In the genomic region with DNA sequence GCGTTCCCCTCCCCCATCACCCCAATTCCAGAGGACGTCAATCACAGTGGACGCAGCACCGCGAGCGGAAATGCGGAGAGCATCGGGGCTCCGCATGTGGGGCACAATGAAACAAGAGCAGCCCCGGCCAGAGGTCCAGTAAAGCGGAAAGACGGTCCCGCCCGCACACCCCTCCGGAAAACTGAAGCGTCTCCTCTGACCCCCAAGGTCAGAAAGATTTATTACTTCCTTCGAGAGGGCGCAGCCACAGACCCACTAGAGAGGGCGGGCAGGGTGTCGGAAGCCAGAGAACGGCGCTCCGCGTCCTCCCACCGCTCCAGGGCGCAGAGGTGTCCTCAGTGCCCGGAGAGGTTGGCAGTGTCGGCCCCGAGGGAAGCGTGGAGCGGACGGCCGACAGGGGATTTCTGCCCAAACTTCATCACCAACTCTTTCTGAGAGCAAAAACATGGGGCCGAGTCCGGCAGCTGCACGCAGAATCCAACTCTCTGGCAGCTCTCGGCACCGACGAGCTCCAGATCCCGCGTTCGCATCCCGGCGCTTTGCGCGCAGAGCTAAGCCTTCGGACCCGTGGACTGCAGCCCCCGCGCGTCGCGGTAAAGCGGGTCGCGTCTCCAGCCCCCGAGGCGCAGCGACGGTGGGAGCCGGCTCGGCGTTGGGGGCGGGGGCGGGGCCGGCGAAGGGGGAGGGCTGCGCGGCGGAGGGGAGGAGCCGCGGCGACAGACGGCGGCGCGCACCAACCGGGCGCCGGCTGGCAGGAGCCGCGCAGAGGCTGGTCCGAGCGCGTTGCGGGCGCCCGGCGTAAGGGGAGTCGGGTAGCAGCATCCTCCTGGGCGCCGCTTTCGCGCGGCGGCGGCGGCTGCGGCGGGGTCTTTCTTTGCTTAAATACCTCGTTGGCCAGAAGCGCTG, we compare ENCODE assay signal across 8 cellular contexts. TPM values are rescaled to one million over a fixed set of nuclear protein-coding genes. Genes with fewer than 3 reads are reported as not detected.
A peak's percentile ranks its signal among the peaks of the same experiment; 100 is the strongest.
DNase-seq lines count a peak whose midpoint lies in the region; FAIRE-seq and TF ChIP-seq lines count a peak whose summit lies in the region.

A gene with protein sequence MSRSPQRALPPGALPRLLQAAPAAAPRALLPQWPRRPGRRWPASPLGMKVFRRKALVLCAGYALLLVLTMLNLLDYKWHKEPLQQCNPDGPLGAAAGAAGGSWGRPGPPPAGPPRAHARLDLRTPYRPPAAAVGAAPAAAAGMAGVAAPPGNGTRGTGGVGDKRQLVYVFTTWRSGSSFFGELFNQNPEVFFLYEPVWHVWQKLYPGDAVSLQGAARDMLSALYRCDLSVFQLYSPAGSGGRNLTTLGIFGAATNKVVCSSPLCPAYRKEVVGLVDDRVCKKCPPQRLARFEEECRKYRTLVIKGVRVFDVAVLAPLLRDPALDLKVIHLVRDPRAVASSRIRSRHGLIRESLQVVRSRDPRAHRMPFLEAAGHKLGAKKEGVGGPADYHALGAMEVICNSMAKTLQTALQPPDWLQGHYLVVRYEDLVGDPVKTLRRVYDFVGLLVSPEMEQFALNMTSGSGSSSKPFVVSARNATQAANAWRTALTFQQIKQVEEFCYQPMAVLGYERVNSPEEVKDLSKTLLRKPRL (plus strand): TSS at position 763 of the 906 bp plus-strand sequence. CDS start 1,046 bp downstream, outside the sequence.

- in situ Hi-C loops in GM13976 (cut with MboI; ENCODE audit: low sequenced_read_pairs, unreplicated experiment), result no loop called here

- H3K4me3 ChIP-seq in breast epithelium (peak within 1 kb of the TSS; percentile 66 to 97 (median 68)), small intestine (ENCODE audit: low read depth in 1 of 2, low read length in 2 of 2) (peak within 1 kb of the TSS; percentile 63 to 76)

- H3K9me3 Mint-ChIP-seq in HFFc6, result no peaks in the 10 kb centered on the region

- H3K4me3 Mint-ChIP-seq in HFFc6, result peak within 1 kb of the TSS; percentile 89

- FAIRE-seq in small intestine (lab: Jason Lieb, UNC), result no peak

- H3K9me3 ChIP-seq in breast epithelium (no peaks in the 10 kb centered on the region), small intestine (ENCODE audit: control insufficient read depth, low read depth) (peaks cover 2% of the 10 kb centered on the region)

- H3K4me1 ChIP-seq in breast epithelium, result peaks cover 0 to 8% of the 10 kb centered on the region in 2 donors
- H3K4me1 ChIP-seq in small intestine (ENCODE audit: control insufficient read depth in 2 of 2, insufficient read depth in 1 of 2, low read depth in 1 of 2, low read length in 1 of 2), result no peaks in the 10 kb centered on the region

- peak; percentile 95 for DNase-seq in GM13976 (ENCODE audit: low spot score)
- peak; percentile 49 for DNase-seq in HFFc6
- DNase-seq in NCI-H1105 (lab: John Stamatoyannopoulos, UW), result peak; percentile 87
- peak; percentile 60 for DNase-seq in UCSD-AML1 (lab: John Stamatoyannopoulos, UW; ENCODE audit: unreplicated experiment)
- DNase-seq in breast epithelium (ENCODE audit: low spot score in 2 of 2), result no peak
- DNase-seq in iPS-NIHi7 (ENCODE audit: extremely low spot score), result peak; percentile 97
- DNase-seq in small intestine, result peak; percentile 39
- DNase-seq in cortex of kidney (lab: John Stamatoyannopoulos, UW), result no peak

- peaks cover 22% of the 10 kb centered on the region; the same call in 1 of the 2 replicates for H3K4me1 Mint-ChIP-seq in HFFc6 (ENCODE audit: low read depth)

- no peak for TF ChIP-seq POLR2A in breast epithelium (IDR thresholded peaks at IDR 0.05)

- H3K27ac Mint-ChIP-seq in HFFc6, result peak within 1 kb of the TSS; percentile 55

- intact Hi-C loops in breast epithelium (cut with DNase I; ENCODE audit: low total_unique reads), result no loop called here

- 0% methylated on average over 82 to 102 of the region's 102 CpGs for WGBS in small intestine, 3 donors

- TF ChIP-seq CTCF in GM13976 (IDR thresholded peaks at IDR 0.05; ENCODE audit: borderline replicate concordance, control extremely low read depth, extremely low read depth, insufficient read depth, missing control alignments) (no peak), HFFc6 (IDR thresholded peaks at IDR 0.05) (no peak), breast epithelium (IDR thresholded peaks at IDR 0.05) (no peak)

- H3K27me3 Mint-ChIP-seq in HFFc6 (ENCODE audit: insufficient read depth), result peaks cover 14% of the 10 kb centered on the region

- H3K27me3 ChIP-seq in breast epithelium (peaks cover 0 to 3% of the 10 kb centered on the region in 2 donors), small intestine (ENCODE audit: control insufficient read depth in 2 of 2, insufficient read depth in 2 of 2, low read length in 2 of 2) (peaks cover 0 to 14% of the 10 kb centered on the region in 2 donors)

- no peaks in the 10 kb centered on the region for H3K36me3 ChIP-seq in breast epithelium
- H3K36me3 ChIP-seq in small intestine (ENCODE audit: control insufficient read depth in 2 of 2, insufficient read depth in 2 of 2, low read length in 2 of 2), result no peaks in the 10 kb centered on the region

- H3K27ac ChIP-seq in breast epithelium (peak within 1 kb of the TSS; percentile 49 to 80), small intestine (ENCODE audit: low read depth in 1 of 2, low read length in 1 of 2) (peak within 1 kb of the TSS in 1 of 2 donors; percentile 89)

- no peaks in the 10 kb centered on the region for H3K36me3 Mint-ChIP-seq in HFFc6 (ENCODE audit: low read depth)

RNA-seq across cellular contexts. Expression of the gene that starts here (rescaled TPM):
- 1 to 10 TPM; 2.6 to 4.3 (median 3.8) TPM for total RNA-seq in HFFc6 (2021; fragmentation: NEBNext Ultra II Directional; extraction: Animal tissue kit (Norgen Biotek cat#: 25700))
- 1 to 10 TPM; 3.0 to 6.9 (median 4.5) TPM for total RNA-seq in breast epithelium
- 1 to 10 TPM in 1 of 3 donors, under 1 TPM in 1, not detected in 1; 0.81 to 2.2 TPM for polyA plus RNA-seq in small intestine

Comparison
In these comparisons a context has a peak if more than half of its experiments do, and no peak if none do; other contexts are left out.
1. DNase-seq: peak in GM13976 (single experiment), HFFc6 (single experiment), NCI-H1105 (single experiment), UCSD-AML1 (single experiment), iPS-NIHi7 (single experiment) and small intestine (single experiment); none in breast epithelium (0 of 2) and cortex of kidney (single experiment).